ENCODE assay signal across 20 cellular contexts in genomic region chr9:121783126-121783522, GRCh38.
DNase-seq lines count a peak whose midpoint lies in the region; ATAC-seq and TF ChIP-seq lines count a peak whose summit lies in the region.
"Had no signal": no experiment of that assay in that cellular context is flagged by ENCODE, and none has a peak within 500 bp of the region (broad histone marks: within the 10 kb centered on the region; RNA-seq: fewer than 3 reads in every experiment).

No MANE protein-coding gene starts in this region.

- 88% methylated on average over 2 of the region's 2 CpGs; no CpG with 5 or more reads in 1 of the 2 experiments for WGBS in endodermal cell (ENCODE audit: insufficient coverage in 1 of 2, insufficient read length in 1 of 2), 2 experiments
- 73 to 100% methylated on average over 1 to 2 of the region's 2 CpGs for WGBS in testis, 2 donors

- peaks cover 5% of the 10 kb centered on the region for H3K9me3 ChIP-seq in endodermal cell (ENCODE audit: control insufficient read depth, low read length)
- H3K9me3 ChIP-seq in testis: no peaks in the 10 kb centered on the region
- H3K9me3 ChIP-seq: ascending aorta, esophagus squamous epithelium had no signal

- H3K36me3 ChIP-seq in endodermal cell (ENCODE audit: control insufficient read depth, insufficient read depth, low read length): peaks cover 27% of the 10 kb centered on the region
- H3K36me3 ChIP-seq in testis (ENCODE audit: low read depth, missing control alignments): no peaks in the 10 kb centered on the region

- no peak for ATAC-seq in activated CD8-positive, alpha-beta memory T cell treated with anti-CD3 and anti-CD28 coated beads, Interleukin-2, amount 10 ng/mL, durations not matched to agents 7 days and 5 days
- no peak for ATAC-seq in HG03378 (IDR thresholded peaks at IDR 0.05; ENCODE audit: unreplicated experiment)
- ATAC-seq: effector memory CD8-positive, alpha-beta T cell had no signal

- no peaks in the 10 kb centered on the region for H3K36me3 Mint-ChIP-seq in activated CD8-positive, alpha-beta memory T cell treated with anti-CD3 and anti-CD28 coated beads, Interleukin-2, amount 10 ng/mL, durations not matched to agents 7 days and 5 days
- H3K36me3 Mint-ChIP-seq in endodermal cell (ENCODE audit: low read depth) (peaks cover 41% of the 10 kb centered on the region), progenitor cell of endocrine pancreas (ENCODE audit: insufficient read depth) (peaks cover 22% of the 10 kb centered on the region)

- TF ChIP-seq POLR2A in testis (IDR thresholded peaks at IDR 0.05): no peak

- no peaks in the 10 kb centered on the region for H3K27me3 ChIP-seq in endodermal cell (ENCODE audit: control insufficient read depth, insufficient read depth, low read length, poor library complexity, severe bottlenecking)
- no peaks in the 10 kb centered on the region for H3K27me3 ChIP-seq in testis
- H3K27me3 ChIP-seq: ascending aorta, esophagus squamous epithelium, spleen had no signal

- H3K4me1 Mint-ChIP-seq in activated CD8-positive, alpha-beta memory T cell treated with anti-CD3 and anti-CD28 coated beads, Interleukin-2, amount 10 ng/mL, durations not matched to agents 7 days and 5 days: peaks cover 8% of the 10 kb centered on the region
- H3K4me1 Mint-ChIP-seq in endodermal cell (peaks cover 13% of the 10 kb centered on the region), progenitor cell of endocrine pancreas (ENCODE audit: low read depth) (peaks cover 2% of the 10 kb centered on the region)

- CTCF ChIA-PET in activated CD8-positive, alpha-beta memory T cell treated with anti-CD3 and anti-CD28 coated beads, Interleukin-2, amount 10 ng/mL, durations not matched to agents 7 days and 5 days (lab: Charles Lee): no interaction called here

- no peak overlapping the region for H3K9ac ChIP-seq in endodermal cell (ENCODE audit: extremely low read depth, low read length, poor library complexity, severe bottlenecking)

- no peak overlapping the region for H3K4me3 ChIP-seq in endodermal cell (ENCODE audit: low read length)
- H3K4me3 ChIP-seq in testis: no peak overlapping the region
- H3K4me3 ChIP-seq: ascending aorta, esophagus squamous epithelium, spleen had no signal

- no peak overlapping the region for H3K27ac Mint-ChIP-seq in activated CD8-positive, alpha-beta memory T cell treated with anti-CD3 and anti-CD28 coated beads, Interleukin-2, amount 10 ng/mL, durations not matched to agents 7 days and 5 days
- no peak overlapping the region for H3K27ac Mint-ChIP-seq in endodermal cell
- no peak overlapping the region for H3K27ac Mint-ChIP-seq in progenitor cell of endocrine pancreas
- H3K27ac Mint-ChIP-seq: effector memory CD8-positive, alpha-beta T cell had no signal

- H3K4me1 ChIP-seq in endodermal cell (ENCODE audit: control insufficient read depth, insufficient read depth, low read length): no peaks in the 10 kb centered on the region
- peaks cover 16% of the 10 kb centered on the region for H3K4me1 ChIP-seq in testis
- H3K4me1 ChIP-seq: ascending aorta had no signal

- intact Hi-C loops in testis (cut with DNase I; ENCODE audit: low total_unique reads): no loop called here

- peaks cover 29% of the 10 kb centered on the region for H3K27me3 Mint-ChIP-seq in activated CD8-positive, alpha-beta memory T cell treated with anti-CD3 and anti-CD28 coated beads, Interleukin-2, amount 10 ng/mL, durations not matched to agents 7 days and 5 days
- H3K27me3 Mint-ChIP-seq in endodermal cell (ENCODE audit: insufficient read depth) (no peaks in the 10 kb centered on the region), progenitor cell of endocrine pancreas (no peaks in the 10 kb centered on the region)

- H3K27ac ChIP-seq in endodermal cell (ENCODE audit: low read depth, low read length): peak overlapping the region; percentile 82
- H3K27ac ChIP-seq in testis: peak overlapping the region in 1 of 2 donors; percentile 63
- H3K27ac ChIP-seq: ascending aorta, C4-2B, esophagus squamous epithelium had no signal

- H3K9me3 Mint-ChIP-seq in activated CD8-positive, alpha-beta memory T cell treated with anti-CD3 and anti-CD28 coated beads, Interleukin-2, amount 10 ng/mL, durations not matched to agents 7 days and 5 days (ENCODE audit: low read depth): no peaks in the 10 kb centered on the region
- H3K9me3 Mint-ChIP-seq in endodermal cell (peaks cover 1% of the 10 kb centered on the region), progenitor cell of endocrine pancreas (ENCODE audit: low read depth) (no peaks in the 10 kb centered on the region)
- H3K9me3 Mint-ChIP-seq: effector memory CD8-positive, alpha-beta T cell had no signal

- DNase-seq in activated CD8-positive, alpha-beta memory T cell treated with anti-CD3 and anti-CD28 coated beads, Interleukin-2, amount 50 U/mL, for 48 hours: peak; percentile 43
- DNase-seq in activated CD8-positive, alpha-beta memory T cell treated with anti-CD3 and anti-CD28 coated beads, Interleukin-2, amount 10 ng/mL, durations not matched to agents 7 days and 5 days: no peak
- DNase-seq in NCI-H2171 treated with DMSO at 0.1 percent for 48 hours (lab: John Stamatoyannopoulos, UW) (peak; percentile 90), endodermal cell (peak; percentile 46), testis (peak; percentile 62), OCI-M2 (lab: John Stamatoyannopoulos, UW; ENCODE audit: unreplicated experiment) (no peak), progenitor cell of endocrine pancreas (ENCODE audit: low spot score, unreplicated experiment) (no peak)
- DNase-seq: activated naive CD4-positive, alpha-beta T cell; activated T-cell treated with anti-CD3 and anti-CD28 coated beads, Interleukin-2, amount 50 U/mL, for 4 hours; effector memory CD8-positive, alpha-beta T cell; esophagus squamous epithelium; NCI-H1694; NCI-H526 treated with DMSO at 0.1 percent for 48 hours; spleen; stimulated activated CD4-positive, alpha-beta T cell treated with anti-CD3 and anti-CD28 coated beads, Interleukin-4, amount 100 ng/mL, for 1 hour; stimulated activated naive CD4-positive, alpha-beta T cell treated with Interleukin-2 at 50 U/mL for 16 hours; trophoblast cell had no signal

- TF ChIP-seq CTCF in endodermal cell (conservative IDR thresholded peaks at IDR 0.05) (no peak), testis (IDR thresholded peaks at IDR 0.05) (no peak), progenitor cell of endocrine pancreas (IDR thresholded peaks at IDR 0.05; ENCODE audit: unreplicated experiment) (no peak)

- no peak overlapping the region for H3K4me3 Mint-ChIP-seq in activated CD8-positive, alpha-beta memory T cell treated with anti-CD3 and anti-CD28 coated beads, Interleukin-2, amount 10 ng/mL, durations not matched to agents 7 days and 5 days
- H3K4me3 Mint-ChIP-seq in endodermal cell (no peak overlapping the region), progenitor cell of endocrine pancreas (ENCODE audit: low read depth) (no peak overlapping the region)
- H3K4me3 Mint-ChIP-seq: activated T-cell treated with anti-CD3 and anti-CD28 coated beads, Interleukin-2, amount 50 U/mL, for 4 hours; effector memory CD8-positive, alpha-beta T cell had no signal

Comparison
In these comparisons a context has a peak if more than half of its experiments do, and no peak if none do; other contexts are left out.
1. DNase-seq: peak in activated CD8-positive, alpha-beta memory T cell treated with anti-CD3 and anti-CD28 coated beads, Interleukin-2, amount 50 U/mL, for 48 hours (single experiment), NCI-H2171 treated with DMSO at 0.1 percent for 48 hours (single experiment), endodermal cell (single experiment) and testis (single experiment); none in activated CD8-positive, alpha-beta memory T cell treated with anti-CD3 and anti-CD28 coated beads, Interleukin-2, amount 10 ng/mL, durations not matched to agents 7 days and 5 days (single experiment), OCI-M2 (single experiment) and progenitor cell of endocrine pancreas (single experiment).